11 cellular contexts compared by ENCODE assay signal in genomic region chr1:163168053-163168452, GRCh38. TPM values are rescaled to one million over a fixed set of nuclear protein-coding genes. Genes with fewer than 3 reads are reported as not detected.
DNase-seq lines count a peak whose midpoint lies in the region; ATAC-seq and TF ChIP-seq lines count a peak whose summit lies in the region.
"Had no signal": no experiment of that assay in that cellular context is flagged by ENCODE, and none has a peak within 500 bp of the region (broad histone marks: within the 10 kb centered on the region; RNA-seq: fewer than 3 reads in every experiment).

No MANE protein-coding gene starts in this region.

- H3K4me1 ChIP-seq in breast epithelium (no peaks in the 10 kb centered on the region), aorta (ENCODE audit: control insufficient read depth in 1 of 2, insufficient read depth in 2 of 2, low read length in 2 of 2) (peaks cover 10 to 19% of the 10 kb centered on the region in 2 donors), thyroid gland (no peaks in the 10 kb centered on the region)

- no peaks in the 10 kb centered on the region for H3K9me3 Mint-ChIP-seq in MCF 10A (ENCODE audit: unreplicated experiment)
- H3K9me3 Mint-ChIP-seq: activated T-cell treated with anti-CD3 and anti-CD28 coated beads, Interleukin-2, amount 50 U/mL, for 4 hours had no signal

- H3K27me3 ChIP-seq in breast epithelium (no peaks in the 10 kb centered on the region), kidney epithelial cell (ENCODE audit: control insufficient read depth, insufficient read depth, low read length) (no peaks in the 10 kb centered on the region), aorta (ENCODE audit: control insufficient read depth in 1 of 2, insufficient read depth in 2 of 2, low read length in 1 of 2) (no peaks in the 10 kb centered on the region), thyroid gland (no peaks in the 10 kb centered on the region)
- H3K27me3 ChIP-seq: BLaER1 treated with 17β-estradiol and CSF1 and Interleukin-3, amounts not matched to agents 10 nM and 100 nM had no signal

- BruUV-seq in MCF 10A (replicated peaks; lab: Mats Ljungman, UMichigan), result no TSS peak

- H3K36me3 ChIP-seq in breast epithelium (no peaks in the 10 kb centered on the region), kidney epithelial cell (ENCODE audit: control insufficient read depth, insufficient read depth, low read length) (no peaks in the 10 kb centered on the region), aorta (ENCODE audit: control insufficient read depth in 1 of 2, insufficient read depth in 2 of 2, low read length in 1 of 2) (peaks cover 0 to 2% of the 10 kb centered on the region in 2 donors), thyroid gland (no peaks in the 10 kb centered on the region)
- H3K36me3 ChIP-seq: BLaER1 treated with 17β-estradiol and CSF1 and Interleukin-3, amounts not matched to agents 10 nM and 100 nM had no signal

- ATAC-seq in aorta (ENCODE audit: low FRiP score), result peak; percentile 55
- ATAC-seq: activated T-cell treated with anti-CD3 and anti-CD28 coated beads, Interleukin-2, amount 50 U/mL, for 4 hours had no signal

- TF ChIP-seq POLR2A in breast epithelium (IDR thresholded peaks at IDR 0.05) (no peak), thyroid gland (IDR thresholded peaks at IDR 0.05) (no peak)

- peaks cover 7% of the 10 kb centered on the region for H3K36me3 Mint-ChIP-seq in MCF 10A (ENCODE audit: insufficient read depth, unreplicated experiment)

- peak overlapping the region in 1 of 2 donors; percentile 18 for H3K27ac ChIP-seq in breast epithelium
- no peak overlapping the region for H3K27ac ChIP-seq in aorta (ENCODE audit: low read depth in 1 of 2, low read length in 2 of 2)
- H3K27ac ChIP-seq in thyroid gland, result no peak overlapping the region
- H3K27ac ChIP-seq: BLaER1 treated with 17β-estradiol and CSF1 and Interleukin-3, amounts not matched to agents 10 nM and 100 nM; HL-60 had no signal

- WGBS in aorta, 2 donors, result 8 to 10% methylated on average over 1 of the region's 1 CpG
- 58 to 68% methylated on average over 1 of the region's 1 CpG for WGBS in thyroid gland, 2 donors

- in situ Hi-C loops in astrocyte of the spinal cord (cut with HindIII; ENCODE audit: low sequenced_read_pairs), result no loop called here

- H3K27me3 Mint-ChIP-seq in MCF 10A (ENCODE audit: insufficient read depth, unreplicated experiment), result no peaks in the 10 kb centered on the region

- CTCF ChIA-PET in MCF 10A (lab: Yijun Ruan, JAX), result interaction anchor here (0.8 to 4.2 kb wide), 12 partner anchors 8 to 320 kb away, joined by 3 to 25 read pairs (median 5); no protein-coding TSS in a partner anchor

- H3K4me3 Mint-ChIP-seq in MCF 10A (ENCODE audit: unreplicated experiment), result no peak overlapping the region
- H3K4me3 Mint-ChIP-seq: activated T-cell treated with anti-CD3 and anti-CD28 coated beads, Interleukin-2, amount 50 U/mL, for 4 hours had no signal

- H3K4me3 ChIP-seq in breast epithelium (no peak overlapping the region), astrocyte of the spinal cord (ENCODE audit: low read depth, low read length) (no peak overlapping the region), kidney epithelial cell (ENCODE audit: low read depth, low read length) (no peak overlapping the region), aorta (ENCODE audit: low read length in 2 of 2) (no peak overlapping the region), thyroid gland (replicated peaks in 1 of 3) (no peak overlapping the region)
- H3K4me3 ChIP-seq: BLaER1 treated with 17β-estradiol and CSF1 and Interleukin-3, amounts not matched to agents 10 nM and 100 nM had no signal

- TF ChIP-seq CTCF in MCF 10A (IDR thresholded peaks at IDR 0.05; ENCODE audit: unreplicated experiment), result no peak
- TF ChIP-seq CTCF in breast epithelium (IDR thresholded peaks at IDR 0.05), result no peak
- TF ChIP-seq CTCF in astrocyte of the spinal cord (IDR thresholded peaks at IDR 0.05; ENCODE audit: low read depth, low read length), result no peak
- no peak for TF ChIP-seq CTCF in kidney epithelial cell (IDR thresholded peaks at IDR 0.05; ENCODE audit: insufficient read depth, low read length, poor library complexity, severe bottlenecking)
- TF ChIP-seq CTCF in thyroid gland (IDR thresholded peaks at IDR 0.05), result no peak

- peaks cover 23% of the 10 kb centered on the region for H3K4me1 Mint-ChIP-seq in MCF 10A (ENCODE audit: insufficient read depth, unreplicated experiment)

- POLR2A ChIA-PET in MCF 10A (lab: Yijun Ruan, JAX), result interaction anchor here (0.6 kb wide), 1 partner anchor 273 kb away, joined by 3 read pairs; no protein-coding TSS in a partner anchor

- H3K9me3 ChIP-seq in breast epithelium, result no peaks in the 10 kb centered on the region
- H3K9me3 ChIP-seq in aorta (ENCODE audit: control insufficient read depth, low read length), result no peaks in the 10 kb centered on the region
- no peaks in the 10 kb centered on the region for H3K9me3 ChIP-seq in thyroid gland
- H3K9me3 ChIP-seq: BLaER1 treated with 17β-estradiol and CSF1 and Interleukin-3, amounts not matched to agents 10 nM and 100 nM had no signal

- DNase-seq in MCF 10A (ENCODE audit: unreplicated experiment) (peak; percentile 97), breast epithelium (ENCODE audit: low spot score in 2 of 2) (no peak), astrocyte of the spinal cord (ENCODE audit: low read depth, low spot score) (peak; percentile 97), kidney epithelial cell (ENCODE audit: low read depth) (peak; percentile 83), aorta (no peak), DMS114 treated with DMSO at 0.1 percent for 48 hours (lab: John Stamatoyannopoulos, UW; ENCODE audit: unreplicated experiment) (no peak), thyroid gland (no peak), NCI-H524 treated with DMSO at 0.1 percent for 48 hours (lab: John Stamatoyannopoulos, UW) (no peak)
- DNase-seq: activated T-cell treated with anti-CD3 and anti-CD28 coated beads, Interleukin-2, amount 50 U/mL, for 4 hours had no signal

- intact Hi-C loops in MCF 10A (cut with micrococcal nuclease), result no loop called here
- intact Hi-C loops in breast epithelium (cut with DNase I; ENCODE audit: low total_unique reads), result no loop called here
- intact Hi-C loops in aorta (cut with DNase I), result loop anchor here in 1 of 2 donors (5.0 kb wide), 1 partner anchor 81 kb away; no protein-coding TSS in a partner anchor
- intact Hi-C loops in thyroid gland (cut with DNase I), result loop anchor here (10.0 kb wide), 1 partner anchor 103 kb away; the partner anchor contains the start of gene RGS4

- no peak overlapping the region for H3K27ac Mint-ChIP-seq in MCF 10A (ENCODE audit: low read depth, unreplicated experiment)

RNA-seq across cellular contexts. Expression of gene RGS5, which starts 34.7 kb away (rescaled TPM):
- total RNA-seq in MCF 10A (2022) (12.9 and 14.1 TPM in 2 replicates), breast epithelium (10 to 100 TPM; 31.9 to 69.3 (median 42.6) TPM), kidney epithelial cell (1.8 and 5.8 TPM in 2 replicates), aorta (1,000 to 10,000 TPM; 1,469 to 2,702 TPM), thyroid gland (100 to 1,000 TPM in 2 of 4 donors, 10 to 100 TPM in 2; 72.3 to 532 (median 103) TPM)
- polyA plus RNA-seq in aorta, result 1,000 to 10,000 TPM in 1 of 2 donors, 100 to 1,000 TPM in 1; 983 to 1,112 TPM

Comparison
In these comparisons a context has a peak if more than half of its experiments do, and no peak if none do; other contexts are left out.
1. DNase-seq: peak in MCF 10A (single experiment), astrocyte of the spinal cord (single experiment) and kidney epithelial cell (single experiment); none in breast epithelium (0 of 2), aorta (0 of 2), DMS114 treated with DMSO at 0.1 percent for 48 hours (single experiment), thyroid gland (0 of 2) and NCI-H524 treated with DMSO at 0.1 percent for 48 hours (single experiment).